In genomic region chr16:88779406-88780099, GRCh38 we compare ENCODE assay signal across 15 cellular contexts. TPM values are rescaled to one million over a fixed set of nuclear protein-coding genes. Genes with fewer than 3 reads are reported as not detected.
DNase-seq lines count a peak whose midpoint lies in the region; ATAC-seq lines count a peak whose summit lies in the region.
"Had no signal": no experiment of that assay in that cellular context is flagged by ENCODE, and none has a peak within 500 bp of the region (broad histone marks: within the 10 kb centered on the region; RNA-seq: fewer than 3 reads in every experiment).

No MANE protein-coding gene starts in this region.

- peak overlapping the region; percentile 97 for H3K27ac Mint-ChIP-seq in activated T-cell treated with anti-CD3 and anti-CD28 coated beads, Interleukin-2, amount 50 U/mL, for 24 hours
- H3K27ac Mint-ChIP-seq in activated T-helper 2 cell treated with anti-CD3 and anti-CD28 coated beads, Interferon-gamma antibody, Interleukin-2, Interleukin-4, amounts not matched to agents 10 μg/mL and 5 μg/mL and 100 μg/mL, durations not matched to agents 14 hours and 24 hours and 36 hours = no peak overlapping the region

- peaks cover 61% of the 10 kb centered on the region for H3K4me1 Mint-ChIP-seq in activated T-cell treated with anti-CD3 and anti-CD28 coated beads, Interleukin-2, amount 50 U/mL, for 24 hours (ENCODE audit: low read depth)
- peaks cover 40% of the 10 kb centered on the region for H3K4me1 Mint-ChIP-seq in activated T-helper 2 cell treated with anti-CD3 and anti-CD28 coated beads, Interferon-gamma antibody, Interleukin-2, Interleukin-4, amounts not matched to agents 10 μg/mL and 5 μg/mL and 100 μg/mL, durations not matched to agents 14 hours and 24 hours and 36 hours (ENCODE audit: low read depth)

- peaks cover 39% of the 10 kb centered on the region for H3K36me3 Mint-ChIP-seq in activated T-cell treated with anti-CD3 and anti-CD28 coated beads, Interleukin-2, amount 50 U/mL, for 24 hours (ENCODE audit: low read depth)
- H3K36me3 Mint-ChIP-seq in activated T-helper 2 cell treated with anti-CD3 and anti-CD28 coated beads, Interferon-gamma antibody, Interleukin-2, Interleukin-4, amounts not matched to agents 10 μg/mL and 5 μg/mL and 100 μg/mL, durations not matched to agents 14 hours and 24 hours and 36 hours (ENCODE audit: low read depth) = peaks cover 9% of the 10 kb centered on the region

- peak; percentile 40 for ATAC-seq in left ventricle myocardium superior
- ATAC-seq in GM18519 (IDR thresholded peaks at IDR 0.05; ENCODE audit: low FRiP score, unreplicated experiment) = no peak
- ATAC-seq in HG03442 (IDR thresholded peaks at IDR 0.05; ENCODE audit: unreplicated experiment) = no peak

- H3K4me3 ChIP-seq in stomach smooth muscle (ENCODE audit: low read length in 2 of 2) = peak overlapping the region; percentile 35 to 60
- H3K4me3 ChIP-seq: SJSA1 had no signal

- H3K27me3 Mint-ChIP-seq in activated T-cell treated with anti-CD3 and anti-CD28 coated beads, Interleukin-2, amount 50 U/mL, for 24 hours = no peaks in the 10 kb centered on the region
- H3K27me3 Mint-ChIP-seq in activated T-helper 2 cell treated with anti-CD3 and anti-CD28 coated beads, Interferon-gamma antibody, Interleukin-2, Interleukin-4, amounts not matched to agents 10 μg/mL and 5 μg/mL and 100 μg/mL, durations not matched to agents 14 hours and 24 hours and 36 hours (ENCODE audit: low read depth) = no peaks in the 10 kb centered on the region

- intact Hi-C loops in activated T-helper 2 cell treated with anti-CD3 and anti-CD28 coated beads, Interferon-gamma antibody, Interleukin-2, Interleukin-4, amounts not matched to agents 10 μg/mL and 5 μg/mL and 100 μg/mL, durations not matched to agents 14 hours and 24 hours and 36 hours (cut with micrococcal nuclease) = loop anchor here (10.0 kb wide), 3 partner anchors 205 to 715 kb away; partner anchors contain the start of genes ANKRD11, ZC3H18 and ZFPM1
- intact Hi-C loops in left ventricle myocardium superior (cut with micrococcal nuclease) = no loop called here

- H3K4me1 ChIP-seq in stomach smooth muscle (ENCODE audit: control insufficient read depth, insufficient read depth, low read length) = peaks cover 91% of the 10 kb centered on the region

- H3K9me3 Mint-ChIP-seq in activated T-cell treated with anti-CD3 and anti-CD28 coated beads, Interleukin-2, amount 50 U/mL, for 24 hours = no peaks in the 10 kb centered on the region
- H3K9me3 Mint-ChIP-seq in activated T-helper 2 cell treated with anti-CD3 and anti-CD28 coated beads, Interferon-gamma antibody, Interleukin-2, Interleukin-4, amounts not matched to agents 10 μg/mL and 5 μg/mL and 100 μg/mL, durations not matched to agents 14 hours and 24 hours and 36 hours = no peaks in the 10 kb centered on the region
- H3K9me3 Mint-ChIP-seq: neural crest cell had no signal

- peak overlapping the region; percentile 47 to 63 for H3K9ac ChIP-seq in stomach smooth muscle (ENCODE audit: low read length in 2 of 2)

- H3K27me3 ChIP-seq in stomach smooth muscle (ENCODE audit: control insufficient read depth in 1 of 2, insufficient read depth in 2 of 2, low read length in 2 of 2) = no peaks in the 10 kb centered on the region
- H3K27me3 ChIP-seq: SJSA1 had no signal

- H3K36me3 ChIP-seq in stomach smooth muscle (ENCODE audit: control insufficient read depth in 2 of 2, insufficient read depth in 2 of 2, low read length in 2 of 2) = peaks cover 0 to 2% of the 10 kb centered on the region in 2 donors

- DNase-seq in activated T-cell treated with anti-CD3 and anti-CD28 coated beads, Interleukin-2, amount 50 U/mL, for 24 hours = no peak
- no peak for DNase-seq in activated T-cell treated with anti-CD3 and anti-CD28 coated beads, Interleukin-2, amount 50 U/mL, for 48 hours
- DNase-seq in activated T-helper 2 cell treated with anti-CD3 and anti-CD28 coated beads, Interferon-gamma antibody, Interleukin-2, Interleukin-4, amounts not matched to agents 10 μg/mL and 5 μg/mL and 100 μg/mL, durations not matched to agents 14 hours and 24 hours and 36 hours (ENCODE audit: low spot score) = no peak
- DNase-seq in left ventricle myocardium superior = peak; percentile 75
- DNase-seq in MV-4-11 (lab: John Stamatoyannopoulos, UW) = no peak
- DNase-seq: ACHN; activated CD4-positive, alpha-beta T cell treated with anti-CD3 and anti-CD28 coated beads, Interleukin-2, amount 50 U/mL, for 48 hours; aorta; NCI-H1436; NCI-H748 treated with DMSO at 0.1 percent for 48 hours had no signal

- H3K4me3 Mint-ChIP-seq in activated T-cell treated with anti-CD3 and anti-CD28 coated beads, Interleukin-2, amount 50 U/mL, for 24 hours = peak overlapping the region; percentile 83
- H3K4me3 Mint-ChIP-seq in activated T-helper 2 cell treated with anti-CD3 and anti-CD28 coated beads, Interferon-gamma antibody, Interleukin-2, Interleukin-4, amounts not matched to agents 10 μg/mL and 5 μg/mL and 100 μg/mL, durations not matched to agents 14 hours and 24 hours and 36 hours (ENCODE audit: low read depth) = peak overlapping the region; percentile 86
- H3K4me3 Mint-ChIP-seq: neural crest cell had no signal

- peak overlapping the region; percentile 93 for H3K27ac ChIP-seq in stomach smooth muscle (ENCODE audit: low read length)

- no peaks in the 10 kb centered on the region for H3K9me3 ChIP-seq in stomach smooth muscle (ENCODE audit: control insufficient read depth in 2 of 2, low read length in 2 of 2)
- H3K9me3 ChIP-seq: SJSA1 had no signal

RNA-seq across cellular contexts. Expression of gene PIEZO1, which starts 5.5 kb away (rescaled TPM):
- 240 and 255 TPM in 2 replicates for total RNA-seq in activated T-helper 2 cell treated with anti-CD3 and anti-CD28 coated beads, Interferon-gamma antibody, Interleukin-2, Interleukin-4, amounts not matched to agents 10 μg/mL and 5 μg/mL and 100 μg/mL, durations not matched to agents 14 hours and 24 hours and 36 hours
- 19.1 TPM for total RNA-seq in left ventricle myocardium superior

RNA-seq across cellular contexts. Expression of gene CDT1, which starts 24.0 kb away (rescaled TPM):
- total RNA-seq in activated T-helper 2 cell treated with anti-CD3 and anti-CD28 coated beads, Interferon-gamma antibody, Interleukin-2, Interleukin-4, amounts not matched to agents 10 μg/mL and 5 μg/mL and 100 μg/mL, durations not matched to agents 14 hours and 24 hours and 36 hours = 79.9 and 90.9 TPM in 2 replicates
- total RNA-seq in left ventricle myocardium superior = 0.97 TPM

RNA-seq across cellular contexts. Expression of gene APRT, which starts 32.2 kb away (rescaled TPM):
- 294 and 300 TPM in 2 replicates for total RNA-seq in activated T-helper 2 cell treated with anti-CD3 and anti-CD28 coated beads, Interferon-gamma antibody, Interleukin-2, Interleukin-4, amounts not matched to agents 10 μg/mL and 5 μg/mL and 100 μg/mL, durations not matched to agents 14 hours and 24 hours and 36 hours
- total RNA-seq in left ventricle myocardium superior = 40.9 TPM

Comparison
In these comparisons a context has a peak if more than half of its experiments do, and no peak if none do; other contexts are left out.
1. RNA of gene PIEZO1, which starts 5.5 kb away (total RNA-seq): 240 to 255 TPM in activated T-helper 2 cell treated with anti-CD3 and anti-CD28 coated beads, Interferon-gamma antibody, Interleukin-2, Interleukin-4, amounts not matched to agents 10 μg/mL and 5 μg/mL and 100 μg/mL, durations not matched to agents 14 hours and 24 hours and 36 hours; 19.1 TPM in left ventricle myocardium superior (single experiment); every median in the first group is over 10 times any median in the second.
2. RNA of gene CDT1, which starts 24.0 kb away (total RNA-seq): 79.9 to 90.9 TPM in activated T-helper 2 cell treated with anti-CD3 and anti-CD28 coated beads, Interferon-gamma antibody, Interleukin-2, Interleukin-4, amounts not matched to agents 10 μg/mL and 5 μg/mL and 100 μg/mL, durations not matched to agents 14 hours and 24 hours and 36 hours; 0.97 TPM in left ventricle myocardium superior (single experiment); every median in the first group is over 10 times any median in the second.